ENCODE assay signal across 1 cellular context in the genomic region with DNA sequence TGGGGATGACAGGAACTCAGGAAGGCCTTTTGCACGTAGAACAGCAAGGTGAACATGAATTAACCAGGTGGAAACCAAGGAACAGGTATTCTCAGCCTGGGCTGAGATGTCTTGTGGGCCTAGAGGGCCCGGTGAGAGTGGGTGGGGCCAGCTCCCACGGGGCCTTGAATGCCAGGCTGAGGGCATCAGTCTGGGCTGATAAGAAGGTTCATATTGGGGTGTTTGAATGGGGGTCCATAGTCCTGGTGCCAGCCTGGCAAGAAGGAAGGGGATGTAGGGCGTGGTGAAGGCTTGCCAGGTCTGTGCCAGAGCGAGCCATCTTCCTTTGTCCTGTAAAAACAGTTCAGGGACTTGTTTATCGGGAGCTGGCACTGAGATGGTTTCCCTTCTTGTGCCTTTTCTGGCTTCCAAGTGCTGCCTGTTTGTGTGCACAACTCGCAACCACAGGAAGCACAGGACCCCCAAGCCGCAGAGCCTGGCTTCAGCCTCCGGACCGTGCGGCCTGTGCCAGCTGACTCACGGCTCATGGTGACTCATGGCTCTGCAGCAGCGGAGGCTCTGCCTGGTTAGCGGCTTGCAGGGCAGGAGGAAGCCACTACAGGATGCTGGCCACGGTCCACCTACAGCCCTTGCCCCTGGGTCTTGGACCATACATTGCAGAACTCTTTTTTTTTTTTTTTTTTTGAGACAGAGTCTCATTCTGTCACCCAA.
TF ChIP-seq lines count a peak whose summit lies in the region.

No MANE protein-coding gene starts in this region.

TF ChIP-seq in HepG2, 621 proteins besides CTCF, POLR2A, EP300 and RAD21 (continues in another document):
- no peak for TF ChIP-seq RAD51 (IDR thresholded peaks at IDR 0.05; ENCODE audit: borderline replicate concordance)
- TF ChIP-seq ZNF367 (CRISPR knock-in tag; IDR thresholded peaks at IDR 0.05; ENCODE audit: borderline replicate concordance) = no peak
- peak; percentile 96 for TF ChIP-seq ZBTB38 (CRISPR knock-in tag; IDR thresholded peaks at IDR 0.05)
- no peak for TF ChIP-seq ADNP (CRISPR knock-in tag; IDR thresholded peaks at IDR 0.05)
- no peak for TF ChIP-seq ZNF577 (CRISPR knock-in tag; IDR thresholded peaks at IDR 0.05; ENCODE audit: borderline replicate concordance, low read depth)
- no peak for TF ChIP-seq ZNF138 (CRISPR knock-in tag; IDR thresholded peaks at IDR 0.05; ENCODE audit: low read depth)
- TF ChIP-seq ZNF562 (CRISPR knock-in tag; IDR thresholded peaks at IDR 0.05; ENCODE audit: borderline replicate concordance) = no peak
- TF ChIP-seq ZBTB21 (CRISPR knock-in tag; IDR thresholded peaks at IDR 0.05) = no peak
- TF ChIP-seq ZNF205 (CRISPR knock-in tag; IDR thresholded peaks at IDR 0.05) = no peak
- TF ChIP-seq ESRRA (CRISPR knock-in tag; IDR thresholded peaks at IDR 0.05; ENCODE audit: low read depth) = no peak
- TF ChIP-seq KDM1A (CRISPR knock-in tag; IDR thresholded peaks at IDR 0.05) = no peak
- TF ChIP-seq SALL1 (CRISPR knock-in tag; IDR thresholded peaks at IDR 0.05) = no peak
- no peak for TF ChIP-seq SMYD3 (CRISPR knock-in tag; IDR thresholded peaks at IDR 0.05)
- TF ChIP-seq SATB2 (CRISPR knock-in tag; IDR thresholded peaks at IDR 0.05) = no peak
- TF ChIP-seq TRIM24 (CRISPR knock-in tag; IDR thresholded peaks at IDR 0.05) = no peak
- TF ChIP-seq, protein P1, sequence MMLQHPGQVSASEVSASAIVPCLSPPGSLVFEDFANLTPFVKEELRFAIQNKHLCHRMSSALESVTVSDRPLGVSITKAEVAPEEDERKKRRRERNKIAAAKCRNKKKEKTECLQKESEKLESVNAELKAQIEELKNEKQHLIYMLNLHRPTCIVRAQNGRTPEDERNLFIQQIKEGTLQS (CRISPR knock-in tag; IDR thresholded peaks at IDR 0.05) = peak; percentile 77
- TF ChIP-seq, protein P2, sequence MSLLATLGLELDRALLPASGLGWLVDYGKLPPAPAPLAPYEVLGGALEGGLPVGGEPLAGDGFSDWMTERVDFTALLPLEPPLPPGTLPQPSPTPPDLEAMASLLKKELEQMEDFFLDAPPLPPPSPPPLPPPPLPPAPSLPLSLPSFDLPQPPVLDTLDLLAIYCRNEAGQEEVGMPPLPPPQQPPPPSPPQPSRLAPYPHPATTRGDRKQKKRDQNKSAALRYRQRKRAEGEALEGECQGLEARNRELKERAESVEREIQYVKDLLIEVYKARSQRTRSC (CRISPR knock-in tag; IDR thresholded peaks at IDR 0.05; ENCODE audit: low read depth) = no peak
- TF ChIP-seq, protein P3, sequence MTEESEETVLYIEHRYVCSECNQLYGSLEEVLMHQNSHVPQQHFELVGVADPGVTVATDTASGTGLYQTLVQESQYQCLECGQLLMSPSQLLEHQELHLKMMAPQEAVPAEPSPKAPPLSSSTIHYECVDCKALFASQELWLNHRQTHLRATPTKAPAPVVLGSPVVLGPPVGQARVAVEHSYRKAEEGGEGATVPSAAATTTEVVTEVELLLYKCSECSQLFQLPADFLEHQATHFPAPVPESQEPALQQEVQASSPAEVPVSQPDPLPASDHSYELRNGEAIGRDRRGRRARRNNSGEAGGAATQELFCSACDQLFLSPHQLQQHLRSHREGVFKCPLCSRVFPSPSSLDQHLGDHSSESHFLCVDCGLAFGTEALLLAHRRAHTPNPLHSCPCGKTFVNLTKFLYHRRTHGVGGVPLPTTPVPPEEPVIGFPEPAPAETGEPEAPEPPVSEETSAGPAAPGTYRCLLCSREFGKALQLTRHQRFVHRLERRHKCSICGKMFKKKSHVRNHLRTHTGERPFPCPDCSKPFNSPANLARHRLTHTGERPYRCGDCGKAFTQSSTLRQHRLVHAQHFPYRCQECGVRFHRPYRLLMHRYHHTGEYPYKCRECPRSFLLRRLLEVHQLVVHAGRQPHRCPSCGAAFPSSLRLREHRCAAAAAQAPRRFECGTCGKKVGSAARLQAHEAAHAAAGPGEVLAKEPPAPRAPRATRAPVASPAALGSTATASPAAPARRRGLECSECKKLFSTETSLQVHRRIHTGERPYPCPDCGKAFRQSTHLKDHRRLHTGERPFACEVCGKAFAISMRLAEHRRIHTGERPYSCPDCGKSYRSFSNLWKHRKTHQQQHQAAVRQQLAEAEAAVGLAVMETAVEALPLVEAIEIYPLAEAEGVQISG (CRISPR knock-in tag; IDR thresholded peaks at IDR 0.05) = peak; percentile 32; the same call in 1 of the 2 replicates
- TF ChIP-seq KAT8 (CRISPR knock-in tag; IDR thresholded peaks at IDR 0.05) = 0 out of 2 replicates have a peak, but pooled peaks have one; percentile 14
- TF ChIP-seq MEIS1 (CRISPR knock-in tag; IDR thresholded peaks at IDR 0.05; ENCODE audit: borderline replicate concordance) = no peak
- TF ChIP-seq ZBTB20 (CRISPR knock-in tag; IDR thresholded peaks at IDR 0.05; ENCODE audit: borderline replicate concordance, low read depth) = no peak
- no peak for TF ChIP-seq MAZ (IDR thresholded peaks at IDR 0.05; ENCODE audit: borderline replicate concordance, low read depth, low read length)
- no peak for TF ChIP-seq MAZ (CRISPR knock-in tag; IDR thresholded peaks at IDR 0.05; ENCODE audit: low read depth)
- TF ChIP-seq ZNF264 (CRISPR knock-in tag; IDR thresholded peaks at IDR 0.05) = no peak
- TF ChIP-seq HHEX (CRISPR knock-in tag; IDR thresholded peaks at IDR 0.05) = no peak
- 0 out of 2 replicates have a peak, but pooled peaks have one; percentile 78 for TF ChIP-seq HNRNPL (IDR thresholded peaks at IDR 0.05; ENCODE audit: low read depth, low read length)
- no peak for TF ChIP-seq KLF15 (CRISPR knock-in tag; IDR thresholded peaks at IDR 0.05; ENCODE audit: borderline replicate concordance)
- no peak for TF ChIP-seq SKI (IDR thresholded peaks at IDR 0.05; ENCODE audit: partially characterized antibody)
- no peak for TF ChIP-seq NAIF1 (CRISPR knock-in tag; IDR thresholded peaks at IDR 0.05; ENCODE audit: borderline replicate concordance)
- no peak for TF ChIP-seq MTF2 (CRISPR knock-in tag; IDR thresholded peaks at IDR 0.05; ENCODE audit: borderline replicate concordance)
- TF ChIP-seq, protein P4, sequence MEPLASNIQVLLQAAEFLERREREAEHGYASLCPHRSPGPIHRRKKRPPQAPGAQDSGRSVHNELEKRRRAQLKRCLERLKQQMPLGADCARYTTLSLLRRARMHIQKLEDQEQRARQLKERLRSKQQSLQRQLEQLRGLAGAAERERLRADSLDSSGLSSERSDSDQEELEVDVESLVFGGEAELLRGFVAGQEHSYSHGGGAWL (CRISPR knock-in tag; IDR thresholded peaks at IDR 0.05) = no peak
- TF ChIP-seq YEATS4 (CRISPR knock-in tag; IDR thresholded peaks at IDR 0.05; ENCODE audit: borderline replicate concordance) = no peak
- TF ChIP-seq PPARG (CRISPR knock-in tag; conservative IDR thresholded peaks at IDR 0.05) = no peak
- no peak for TF ChIP-seq THYN1 (CRISPR knock-in tag; IDR thresholded peaks at IDR 0.05; ENCODE audit: borderline replicate concordance, low read depth)
- TF ChIP-seq KLF9 (CRISPR knock-in tag; IDR thresholded peaks at IDR 0.05; ENCODE audit: low read depth) = no peak
- TF ChIP-seq, protein P5, sequence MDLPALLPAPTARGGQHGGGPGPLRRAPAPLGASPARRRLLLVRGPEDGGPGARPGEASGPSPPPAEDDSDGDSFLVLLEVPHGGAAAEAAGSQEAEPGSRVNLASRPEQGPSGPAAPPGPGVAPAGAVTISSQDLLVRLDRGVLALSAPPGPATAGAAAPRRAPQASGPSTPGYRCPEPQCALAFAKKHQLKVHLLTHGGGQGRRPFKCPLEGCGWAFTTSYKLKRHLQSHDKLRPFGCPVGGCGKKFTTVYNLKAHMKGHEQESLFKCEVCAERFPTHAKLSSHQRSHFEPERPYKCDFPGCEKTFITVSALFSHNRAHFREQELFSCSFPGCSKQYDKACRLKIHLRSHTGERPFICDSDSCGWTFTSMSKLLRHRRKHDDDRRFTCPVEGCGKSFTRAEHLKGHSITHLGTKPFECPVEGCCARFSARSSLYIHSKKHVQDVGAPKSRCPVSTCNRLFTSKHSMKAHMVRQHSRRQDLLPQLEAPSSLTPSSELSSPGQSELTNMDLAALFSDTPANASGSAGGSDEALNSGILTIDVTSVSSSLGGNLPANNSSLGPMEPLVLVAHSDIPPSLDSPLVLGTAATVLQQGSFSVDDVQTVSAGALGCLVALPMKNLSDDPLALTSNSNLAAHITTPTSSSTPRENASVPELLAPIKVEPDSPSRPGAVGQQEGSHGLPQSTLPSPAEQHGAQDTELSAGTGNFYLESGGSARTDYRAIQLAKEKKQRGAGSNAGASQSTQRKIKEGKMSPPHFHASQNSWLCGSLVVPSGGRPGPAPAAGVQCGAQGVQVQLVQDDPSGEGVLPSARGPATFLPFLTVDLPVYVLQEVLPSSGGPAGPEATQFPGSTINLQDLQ (CRISPR knock-in tag; IDR thresholded peaks at IDR 0.05) = no peak
- no peak for TF ChIP-seq ZFP62 (CRISPR knock-in tag; IDR thresholded peaks at IDR 0.05)
- TF ChIP-seq CCDC6 (CRISPR knock-in tag; IDR thresholded peaks at IDR 0.05) = no peak
- TF ChIP-seq ZNF777 (CRISPR knock-in tag; IDR thresholded peaks at IDR 0.05) = no peak
- TF ChIP-seq MYNN (CRISPR knock-in tag; IDR thresholded peaks at IDR 0.05; ENCODE audit: low read depth) = no peak
- TF ChIP-seq HNF4A (CRISPR knock-in tag; IDR thresholded peaks at IDR 0.05) = no peak
- no peak for TF ChIP-seq U2AF1 (optimal IDR thresholded peaks at IDR 0.05; ENCODE audit: low read depth, low read length)
- TF ChIP-seq NONO (IDR thresholded peaks at IDR 0.05) = no peak
- no peak for TF ChIP-seq NONO (CRISPR knock-in tag; conservative IDR thresholded peaks at IDR 0.05)
- TF ChIP-seq CREM (IDR thresholded peaks at IDR 0.05) = no peak
- no peak for TF ChIP-seq CREM (CRISPR knock-in tag; IDR thresholded peaks at IDR 0.05)
- no peak for TF ChIP-seq KLF16 (CRISPR knock-in tag; IDR thresholded peaks at IDR 0.05)
- no peak for TF ChIP-seq MED13 (CRISPR knock-in tag; IDR thresholded peaks at IDR 0.05)
- peak; percentile 45; the same call in 1 of the 2 replicates for TF ChIP-seq ZBTB7A (CRISPR knock-in tag; IDR thresholded peaks at IDR 0.05)
- no peak for TF ChIP-seq ATRX (CRISPR knock-in tag; IDR thresholded peaks at IDR 0.05; ENCODE audit: borderline replicate concordance)
- TF ChIP-seq ZNF34 (CRISPR knock-in tag; IDR thresholded peaks at IDR 0.05; ENCODE audit: borderline replicate concordance) = no peak
- no peak; the same call in 1 of the 2 replicates for TF ChIP-seq HDAC2 (CRISPR knock-in tag; IDR thresholded peaks at IDR 0.05)
- TF ChIP-seq, protein P6, sequence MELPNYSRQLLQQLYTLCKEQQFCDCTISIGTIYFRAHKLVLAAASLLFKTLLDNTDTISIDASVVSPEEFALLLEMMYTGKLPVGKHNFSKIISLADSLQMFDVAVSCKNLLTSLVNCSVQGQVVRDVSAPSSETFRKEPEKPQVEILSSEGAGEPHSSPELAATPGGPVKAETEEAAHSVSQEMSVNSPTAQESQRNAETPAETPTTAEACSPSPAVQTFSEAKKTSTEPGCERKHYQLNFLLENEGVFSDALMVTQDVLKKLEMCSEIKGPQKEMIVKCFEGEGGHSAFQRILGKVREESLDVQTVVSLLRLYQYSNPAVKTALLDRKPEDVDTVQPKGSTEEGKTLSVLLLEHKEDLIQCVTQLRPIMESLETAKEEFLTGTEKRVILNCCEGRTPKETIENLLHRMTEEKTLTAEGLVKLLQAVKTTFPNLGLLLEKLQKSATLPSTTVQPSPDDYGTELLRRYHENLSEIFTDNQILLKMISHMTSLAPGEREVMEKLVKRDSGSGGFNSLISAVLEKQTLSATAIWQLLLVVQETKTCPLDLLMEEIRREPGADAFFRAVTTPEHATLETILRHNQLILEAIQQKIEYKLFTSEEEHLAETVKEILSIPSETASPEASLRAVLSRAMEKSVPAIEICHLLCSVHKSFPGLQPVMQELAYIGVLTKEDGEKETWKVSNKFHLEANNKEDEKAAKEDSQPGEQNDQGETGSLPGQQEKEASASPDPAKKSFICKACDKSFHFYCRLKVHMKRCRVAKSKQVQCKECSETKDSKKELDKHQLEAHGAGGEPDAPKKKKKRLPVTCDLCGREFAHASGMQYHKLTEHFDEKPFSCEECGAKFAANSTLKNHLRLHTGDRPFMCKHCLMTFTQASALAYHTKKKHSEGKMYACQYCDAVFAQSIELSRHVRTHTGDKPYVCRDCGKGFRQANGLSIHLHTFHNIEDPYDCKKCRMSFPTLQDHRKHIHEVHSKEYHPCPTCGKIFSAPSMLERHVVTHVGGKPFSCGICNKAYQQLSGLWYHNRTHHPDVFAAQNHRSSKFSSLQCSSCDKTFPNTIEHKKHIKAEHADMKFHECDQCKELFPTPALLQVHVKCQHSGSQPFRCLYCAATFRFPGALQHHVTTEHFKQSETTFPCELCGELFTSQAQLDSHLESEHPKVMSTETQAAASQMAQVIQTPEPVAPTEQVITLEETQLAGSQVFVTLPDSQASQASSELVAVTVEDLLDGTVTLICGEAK (IDR thresholded peaks at IDR 0.05) = no peak
- TF ChIP-seq, protein P6 (CRISPR knock-in tag; IDR thresholded peaks at IDR 0.05) = no peak
- TF ChIP-seq ZNF12 (CRISPR knock-in tag; IDR thresholded peaks at IDR 0.05) = 0 out of 2 replicates have a peak, but pooled peaks have one; percentile 13
- TF ChIP-seq TEAD2 (CRISPR knock-in tag; IDR thresholded peaks at IDR 0.05) = no peak
